Comparison of ENCODE assay signal across 18 cellular contexts in genomic region chr6:152598421-152598820, GRCh38. TPM values are rescaled to one million over a fixed set of nuclear protein-coding genes. Genes with fewer than 3 reads are reported as not detected.
DNase-seq lines count a peak whose midpoint lies in the region; ATAC-seq and TF ChIP-seq lines count a peak whose summit lies in the region.
"Had no signal": no experiment of that assay in that cellular context is flagged by ENCODE, and none has a peak within 500 bp of the region (broad histone marks: within the 10 kb centered on the region; RNA-seq: fewer than 3 reads in every experiment).

No MANE protein-coding gene starts in this region.

- H3K27ac ChIP-seq in mesodermal cell (ENCODE audit: low read depth, low read length, severe bottlenecking) = peak overlapping the region; percentile 67

- no peak overlapping the region for H3K4me3 ChIP-seq in choroid plexus epithelial cell (ENCODE audit: low read depth, low read length)
- H3K4me3 ChIP-seq in mesodermal cell (ENCODE audit: extremely low read depth, insufficient read depth, low read length, poor library complexity, severe bottlenecking) = no peak overlapping the region
- H3K4me3 ChIP-seq: lung had no signal

- H3K27ac Mint-ChIP-seq in T-helper 17 cell = no peak overlapping the region
- H3K27ac Mint-ChIP-seq: activated B cell treated with CpG ODN at 0.5 μM for 24 hours; activated naive CD8-positive, alpha-beta T cell treated with anti-CD3 and anti-CD28 coated beads, Interleukin-2, amount 10 ng/mL, durations not matched to agents 7 days and 5 days; activated T-helper 2 cell treated with anti-CD3 and anti-CD28 coated beads, Interferon-gamma antibody, Interleukin-2, Interleukin-4, amounts not matched to agents 10 μg/mL and 5 μg/mL and 100 μg/mL, durations not matched to agents 14 hours and 24 hours and 36 hours; CD4-positive, alpha-beta memory T cell; stimulated activated naive B cell treated with anti-CD40 and anti-IgM and Interleukin-4, amounts not matched to agents 10 μg/mL and 1 μg/mL and 100 μg/mL, for 72 hours had no signal

- H3K4me1 ChIP-seq in mesodermal cell (ENCODE audit: control insufficient read depth, insufficient read depth, low read length, poor library complexity, severe bottlenecking) = peaks cover 10% of the 10 kb centered on the region

- no peak for ATAC-seq in T-helper 17 cell
- ATAC-seq: stimulated activated naive B cell treated with anti-CD40 and anti-IgM and Interleukin-4, amounts not matched to agents 10 μg/mL and 1 μg/mL and 100 μg/mL, for 72 hours had no signal

- H3K9me3 ChIP-seq in mesodermal cell (ENCODE audit: control insufficient read depth, low read length) (no peaks in the 10 kb centered on the region), T-helper 17 cell (ENCODE audit: control insufficient read depth, low read length, poor library complexity, severe bottlenecking) (no peaks in the 10 kb centered on the region)

- H3K4me3 Mint-ChIP-seq in T-helper 17 cell = no peak overlapping the region
- H3K4me3 Mint-ChIP-seq: activated B cell treated with CpG ODN at 0.5 μM for 24 hours; activated naive CD8-positive, alpha-beta T cell treated with anti-CD3 and anti-CD28 coated beads, Interleukin-2, amount 10 ng/mL, durations not matched to agents 7 days and 5 days; stimulated activated naive B cell treated with anti-CD40 and anti-IgM and Interleukin-4, amounts not matched to agents 10 μg/mL and 1 μg/mL and 100 μg/mL, for 72 hours had no signal

- peaks cover 2% of the 10 kb centered on the region for H3K36me3 Mint-ChIP-seq in T-helper 17 cell (ENCODE audit: low read depth)
- H3K36me3 Mint-ChIP-seq: activated naive CD8-positive, alpha-beta T cell treated with anti-CD3 and anti-CD28 coated beads, Interleukin-2, amount 10 ng/mL, durations not matched to agents 7 days and 5 days; CD4-positive, alpha-beta memory T cell; stimulated activated naive B cell treated with anti-CD40 and anti-IgM and Interleukin-4, amounts not matched to agents 10 μg/mL and 1 μg/mL and 100 μg/mL, for 72 hours had no signal

- peaks cover 6% of the 10 kb centered on the region for H3K27me3 Mint-ChIP-seq in T-helper 17 cell

- TF ChIP-seq CTCF in choroid plexus epithelial cell (conservative IDR thresholded peaks at IDR 0.05; ENCODE audit: low read depth, low read length) = no peak

- DNase-seq in LHCN-M2 (ENCODE audit: low read depth) (peak; percentile 32), choroid plexus epithelial cell (ENCODE audit: low read depth) (peak; percentile 3), stromal cell of bone marrow (ENCODE audit: low read depth) (peak; percentile 17), AG08396 (ENCODE audit: low spot score) (no peak), putamen (ENCODE audit: low spot score) (no peak), T-helper 17 cell (no peak)
- DNase-seq: activated B cell treated with CpG ODN at 0.5 μM for 24 hours; activated CD8-positive, alpha-beta memory T cell treated with anti-CD3 and anti-CD28 coated beads, Interleukin-2, amount 50 U/mL, for 4 hours; activated naive CD8-positive, alpha-beta T cell treated with anti-CD3 and anti-CD28 coated beads, Interleukin-2, amount 10 ng/mL, durations not matched to agents 7 days and 5 days; CD4-positive, alpha-beta memory T cell; NCI-H1417; NCI-H2081; NCI-H345; stimulated activated CD4-positive, alpha-beta T cell treated with anti-CD3 and anti-CD28 coated beads, Interleukin-2, amount 100 ng/mL, for 48 hours; stimulated activated naive B cell treated with anti-CD40 and anti-IgM and Interleukin-4, amounts not matched to agents 10 μg/mL and 1 μg/mL and 100 μg/mL, for 72 hours had no signal

- no peaks in the 10 kb centered on the region for H3K36me3 ChIP-seq in mesodermal cell (ENCODE audit: control insufficient read depth, insufficient read depth, low read length)

- peaks cover 2% of the 10 kb centered on the region for H3K4me1 Mint-ChIP-seq in T-helper 17 cell
- H3K4me1 Mint-ChIP-seq: activated B cell treated with CpG ODN at 0.5 μM for 24 hours; activated naive CD8-positive, alpha-beta T cell treated with anti-CD3 and anti-CD28 coated beads, Interleukin-2, amount 10 ng/mL, durations not matched to agents 7 days and 5 days; CD4-positive, alpha-beta memory T cell; stimulated activated naive B cell treated with anti-CD40 and anti-IgM and Interleukin-4, amounts not matched to agents 10 μg/mL and 1 μg/mL and 100 μg/mL, for 72 hours had no signal

RNA-seq across cellular contexts. Expression of gene SYNE1, which starts 38.7 kb away (rescaled TPM):
- total RNA-seq in LHCN-M2 (2014; rRNA removed) = 47.6 and 55.1 TPM in 2 replicates
- polyA plus RNA-seq in LHCN-M2 (2012) = 15.5 TPM
- 23.0 TPM for polyA plus RNA-seq in mesodermal cell (2013, experiment 1 of 2)
- 16.9 TPM for polyA plus RNA-seq in mesodermal cell (2013, experiment 2 of 2)
- 100 to 1,000 TPM; 131 to 165 TPM for total RNA-seq in T-helper 17 cell

Comparison
In these comparisons a context has a peak if more than half of its experiments do, and no peak if none do; other contexts are left out.
1. DNase-seq: peak in LHCN-M2 (single experiment), choroid plexus epithelial cell (single experiment) and stromal cell of bone marrow (single experiment); none in AG08396 (single experiment), putamen (single experiment) and T-helper 17 cell (0 of 3).